ENCODE assay signal across 8 cellular contexts in the genomic region with DNA sequence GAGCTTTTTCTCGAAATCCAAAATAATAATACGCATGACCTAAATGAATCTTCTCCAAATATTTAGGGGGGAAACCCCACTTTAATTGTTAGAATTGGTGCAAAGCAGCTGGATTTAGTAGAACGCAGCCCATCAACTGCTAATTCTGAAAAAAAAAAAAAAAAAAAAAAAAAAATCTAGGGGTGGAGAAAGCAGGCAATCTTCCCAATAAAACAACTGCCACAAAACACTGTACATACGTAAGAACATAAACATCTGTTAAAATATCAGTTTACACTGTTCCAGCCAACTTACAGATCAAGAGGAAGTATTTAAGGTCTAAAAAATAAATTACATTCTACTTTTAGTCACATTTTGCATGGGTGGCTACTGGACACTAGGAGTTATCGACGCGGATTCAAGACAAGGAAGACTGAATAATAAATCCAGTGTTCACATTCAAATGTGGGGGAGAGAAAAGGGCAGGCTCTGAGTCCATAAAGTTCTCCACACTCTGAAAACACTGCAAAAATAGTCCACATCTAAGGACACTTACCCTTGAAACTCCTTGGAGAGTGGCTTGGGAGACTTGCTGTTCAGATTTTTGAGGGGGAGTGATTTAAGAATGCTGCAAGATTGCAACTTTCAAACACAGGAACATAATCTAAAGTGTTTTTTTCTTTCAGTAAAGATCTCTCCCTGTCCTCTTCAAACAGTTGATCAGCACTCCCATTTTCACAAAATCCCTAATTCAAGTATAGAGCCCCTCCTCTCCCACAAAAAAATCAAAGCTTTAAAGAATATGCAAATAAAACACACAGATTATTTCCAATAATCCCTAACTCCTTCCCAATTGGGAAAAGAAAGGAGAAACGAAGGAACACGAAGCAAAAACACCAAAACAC. TPM values are rescaled to one million over a fixed set of nuclear protein-coding genes. Genes with fewer than 3 reads are reported as not detected.
DNase-seq lines count a peak whose midpoint lies in the region; ATAC-seq and TF ChIP-seq lines count a peak whose summit lies in the region.

No MANE protein-coding gene starts in this region.

- TF ChIP-seq CTCF in epithelial cell of esophagus (IDR thresholded peaks at IDR 0.05; ENCODE audit: insufficient read depth, low read depth, low read length, missing control alignments) (no peak), neural crest cell (conservative IDR thresholded peaks at IDR 0.05) (peak; percentile 14), GM13976 (IDR thresholded peaks at IDR 0.05; ENCODE audit: borderline replicate concordance, control extremely low read depth, extremely low read depth, insufficient read depth, missing control alignments) (no peak)

- H3K27ac Mint-ChIP-seq in T-helper 2 cell treated with Interferon-gamma antibody and Interleukin-4, amounts not matched to agents 5 μg/mL and 100 μg/mL, for 36 hours = peak overlapping the region; percentile 97
- H3K27ac Mint-ChIP-seq in neural crest cell (ENCODE audit: unreplicated experiment) = peak overlapping the region; percentile 100

- peaks cover 10% of the 10 kb centered on the region for H3K36me3 Mint-ChIP-seq in T-helper 2 cell treated with Interferon-gamma antibody and Interleukin-4, amounts not matched to agents 5 μg/mL and 100 μg/mL, for 36 hours (ENCODE audit: low read depth)
- peaks cover 7% of the 10 kb centered on the region for H3K36me3 Mint-ChIP-seq in neural crest cell (ENCODE audit: low read depth)

- H3K9me3 Mint-ChIP-seq in T-helper 2 cell treated with Interferon-gamma antibody and Interleukin-4, amounts not matched to agents 5 μg/mL and 100 μg/mL, for 36 hours = no peaks in the 10 kb centered on the region
- H3K9me3 Mint-ChIP-seq in neural crest cell = peaks cover 1% of the 10 kb centered on the region

- in situ Hi-C loops in GM13976 (cut with MboI; ENCODE audit: low sequenced_read_pairs, unreplicated experiment) = no loop called here

- peak overlapping the region; percentile 96 for H3K4me3 ChIP-seq in epithelial cell of esophagus (ENCODE audit: low read length)

- H3K4me1 Mint-ChIP-seq in T-helper 2 cell treated with Interferon-gamma antibody and Interleukin-4, amounts not matched to agents 5 μg/mL and 100 μg/mL, for 36 hours (ENCODE audit: low read depth) = peaks cover 28% of the 10 kb centered on the region
- H3K4me1 Mint-ChIP-seq in neural crest cell = peaks cover 40% of the 10 kb centered on the region

- no peak for DNase-seq in T-helper 2 cell treated with Interferon-gamma antibody and Interleukin-4, amounts not matched to agents 5 μg/mL and 100 μg/mL, for 36 hours (ENCODE audit: low spot score)
- no peak for DNase-seq in T-helper 2 cell
- DNase-seq in RKO (ENCODE audit: low spot score) = peak; percentile 48
- peak; percentile 10 for DNase-seq in epithelial cell of esophagus (ENCODE audit: low read depth)
- DNase-seq in neural crest cell (ENCODE audit: low read depth, low spot score) = no peak
- no peak for DNase-seq in GM13976 (ENCODE audit: low spot score)
- no peak for DNase-seq in NCI-H187 treated with DMSO at 0.1 percent for 48 hours (lab: John Stamatoyannopoulos, UW)

- H3K27me3 Mint-ChIP-seq in T-helper 2 cell treated with Interferon-gamma antibody and Interleukin-4, amounts not matched to agents 5 μg/mL and 100 μg/mL, for 36 hours (ENCODE audit: low read depth) = no peaks in the 10 kb centered on the region
- no peaks in the 10 kb centered on the region for H3K27me3 Mint-ChIP-seq in neural crest cell (ENCODE audit: low read depth)

- no peak for ATAC-seq in HG03108 (IDR thresholded peaks at IDR 0.05; ENCODE audit: unreplicated experiment)

- peak overlapping the region; percentile 98 for H3K4me3 Mint-ChIP-seq in T-helper 2 cell treated with Interferon-gamma antibody and Interleukin-4, amounts not matched to agents 5 μg/mL and 100 μg/mL, for 36 hours
- peak overlapping the region; percentile 94 for H3K4me3 Mint-ChIP-seq in neural crest cell

RNA-seq across cellular contexts. Expression of a gene that starts 1.3 kb away (rescaled TPM):
- total RNA-seq in neural crest cell = 55.3 and 59.2 TPM in 2 replicates

Comparison
In these comparisons a context has a peak if more than half of its experiments do, and no peak if none do; other contexts are left out.
1. DNase-seq: peak in RKO (single experiment) and epithelial cell of esophagus (single experiment); none in T-helper 2 cell treated with Interferon-gamma antibody and Interleukin-4, amounts not matched to agents 5 μg/mL and 100 μg/mL, for 36 hours (single experiment), T-helper 2 cell (0 of 5), neural crest cell (single experiment), GM13976 (single experiment) and NCI-H187 treated with DMSO at 0.1 percent for 48 hours (single experiment).